In genomic region chr12:3342051-3342450, GRCh38 we compare ENCODE assay signal across 8 cellular contexts.
DNase-seq lines count a peak whose midpoint lies in the region; TF ChIP-seq lines count a peak whose summit lies in the region.

No MANE protein-coding gene starts in this region.

- H3K27me3 ChIP-seq in BE2C = peaks cover 20% of the 10 kb centered on the region
- no peaks in the 10 kb centered on the region for H3K27me3 ChIP-seq in WERI-Rb-1 (ENCODE audit: insufficient read depth, low read depth, severe bottlenecking)
- H3K27me3 ChIP-seq in testis = no peaks in the 10 kb centered on the region

- intact Hi-C loops in testis (cut with DNase I; ENCODE audit: low total_unique reads) = no loop called here
- intact Hi-C loops in activated T-helper 2 cell treated with anti-CD3 and anti-CD28 coated beads, Interferon-gamma antibody, Interleukin-2, Interleukin-4, amounts not matched to agents 10 μg/mL and 5 μg/mL and 100 μg/mL, durations not matched to agents 14 hours and 24 hours and 36 hours (cut with micrococcal nuclease) = no loop called here

- TF ChIP-seq POLR2A in testis (IDR thresholded peaks at IDR 0.05) = no peak

- 30 to 31% methylated on average over 8 of the region's 8 CpGs for WGBS in testis, 2 donors

- peak; percentile 57 for DNase-seq in BE2C
- DNase-seq in Kasumi-1 (lab: John Stamatoyannopoulos, UW) = peak; percentile 2 to 13
- DNase-seq in WERI-Rb-1 = peak; percentile 93
- DNase-seq in hypothalamus (lab: John Stamatoyannopoulos, UW) = peak in 36 of 51 donors; percentile 6 to 72 (median 42)
- peak; percentile 85 for DNase-seq in testis
- no peak for DNase-seq in activated T-cell treated with anti-CD3 and anti-CD28 coated beads, Interleukin-2, amount 50 U/mL, for 24 hours
- DNase-seq in activated T-helper 2 cell treated with anti-CD3 and anti-CD28 coated beads, Interferon-gamma antibody, Interleukin-2, Interleukin-4, amounts not matched to agents 10 μg/mL and 5 μg/mL and 100 μg/mL, durations not matched to agents 14 hours and 24 hours and 36 hours (ENCODE audit: low spot score) = no peak
- no peak for DNase-seq in GF-D8 (lab: John Stamatoyannopoulos, UW)

- H3K9me3 ChIP-seq in BE2C (no peaks in the 10 kb centered on the region), WERI-Rb-1 (ENCODE audit: severe bottlenecking) (no peaks in the 10 kb centered on the region), testis (no peaks in the 10 kb centered on the region)

- no peaks in the 10 kb centered on the region for H3K36me3 Mint-ChIP-seq in activated T-cell treated with anti-CD3 and anti-CD28 coated beads, Interleukin-2, amount 50 U/mL, for 24 hours (ENCODE audit: low read depth)
- no peaks in the 10 kb centered on the region for H3K36me3 Mint-ChIP-seq in activated T-helper 2 cell treated with anti-CD3 and anti-CD28 coated beads, Interferon-gamma antibody, Interleukin-2, Interleukin-4, amounts not matched to agents 10 μg/mL and 5 μg/mL and 100 μg/mL, durations not matched to agents 14 hours and 24 hours and 36 hours (ENCODE audit: low read depth)

- TF ChIP-seq CTCF in BE2C (IDR thresholded peaks at IDR 0.05; ENCODE audit: low read depth, low read length) = peak; percentile 64
- peak; percentile 83 for TF ChIP-seq CTCF in WERI-Rb-1 (IDR thresholded peaks at IDR 0.05; ENCODE audit: low read depth, low read length)
- peak; percentile 17 to 49 (median 39) for TF ChIP-seq CTCF in testis (IDR thresholded peaks at IDR 0.05)

- no peak overlapping the region for H3K4me3 Mint-ChIP-seq in activated T-cell treated with anti-CD3 and anti-CD28 coated beads, Interleukin-2, amount 50 U/mL, for 24 hours
- H3K4me3 Mint-ChIP-seq in activated T-helper 2 cell treated with anti-CD3 and anti-CD28 coated beads, Interferon-gamma antibody, Interleukin-2, Interleukin-4, amounts not matched to agents 10 μg/mL and 5 μg/mL and 100 μg/mL, durations not matched to agents 14 hours and 24 hours and 36 hours (ENCODE audit: low read depth) = no peak overlapping the region

- H3K27me3 Mint-ChIP-seq in activated T-cell treated with anti-CD3 and anti-CD28 coated beads, Interleukin-2, amount 50 U/mL, for 24 hours = peaks cover 38% of the 10 kb centered on the region
- peaks cover 9% of the 10 kb centered on the region for H3K27me3 Mint-ChIP-seq in activated T-helper 2 cell treated with anti-CD3 and anti-CD28 coated beads, Interferon-gamma antibody, Interleukin-2, Interleukin-4, amounts not matched to agents 10 μg/mL and 5 μg/mL and 100 μg/mL, durations not matched to agents 14 hours and 24 hours and 36 hours (ENCODE audit: low read depth)

- no peaks in the 10 kb centered on the region for H3K4me1 Mint-ChIP-seq in activated T-cell treated with anti-CD3 and anti-CD28 coated beads, Interleukin-2, amount 50 U/mL, for 24 hours (ENCODE audit: low read depth)
- no peaks in the 10 kb centered on the region for H3K4me1 Mint-ChIP-seq in activated T-helper 2 cell treated with anti-CD3 and anti-CD28 coated beads, Interferon-gamma antibody, Interleukin-2, Interleukin-4, amounts not matched to agents 10 μg/mL and 5 μg/mL and 100 μg/mL, durations not matched to agents 14 hours and 24 hours and 36 hours (ENCODE audit: low read depth)

- H3K4me3 ChIP-seq in BE2C (ENCODE audit: low read depth, low read length) (no peak overlapping the region), WERI-Rb-1 (ENCODE audit: low read depth, low read length) (peak overlapping the region; percentile 42), testis (no peak overlapping the region)

- no peak overlapping the region for H3K27ac Mint-ChIP-seq in activated T-cell treated with anti-CD3 and anti-CD28 coated beads, Interleukin-2, amount 50 U/mL, for 24 hours
- no peak overlapping the region for H3K27ac Mint-ChIP-seq in activated T-helper 2 cell treated with anti-CD3 and anti-CD28 coated beads, Interferon-gamma antibody, Interleukin-2, Interleukin-4, amounts not matched to agents 10 μg/mL and 5 μg/mL and 100 μg/mL, durations not matched to agents 14 hours and 24 hours and 36 hours

- H3K9me3 Mint-ChIP-seq in activated T-cell treated with anti-CD3 and anti-CD28 coated beads, Interleukin-2, amount 50 U/mL, for 24 hours = no peaks in the 10 kb centered on the region
- no peaks in the 10 kb centered on the region for H3K9me3 Mint-ChIP-seq in activated T-helper 2 cell treated with anti-CD3 and anti-CD28 coated beads, Interferon-gamma antibody, Interleukin-2, Interleukin-4, amounts not matched to agents 10 μg/mL and 5 μg/mL and 100 μg/mL, durations not matched to agents 14 hours and 24 hours and 36 hours

- H3K27ac ChIP-seq in WERI-Rb-1 = peak overlapping the region; percentile 92
- no peak overlapping the region for H3K27ac ChIP-seq in testis

- H3K4me1 ChIP-seq in BE2C (no peaks in the 10 kb centered on the region), testis (peaks cover 7% of the 10 kb centered on the region)

- H3K36me3 ChIP-seq in BE2C = no peaks in the 10 kb centered on the region
- H3K36me3 ChIP-seq in WERI-Rb-1 = no peaks in the 10 kb centered on the region
- H3K36me3 ChIP-seq in testis (ENCODE audit: low read depth, missing control alignments) = no peaks in the 10 kb centered on the region

Comparison
In these comparisons a context has a peak if more than half of its experiments do, and no peak if none do; other contexts are left out.
1. DNase-seq: peak in BE2C (single experiment), Kasumi-1 (2 of 2), WERI-Rb-1 (single experiment), hypothalamus (36 of 51) and testis (single experiment); none in activated T-cell treated with anti-CD3 and anti-CD28 coated beads, Interleukin-2, amount 50 U/mL, for 24 hours (single experiment), activated T-helper 2 cell treated with anti-CD3 and anti-CD28 coated beads, Interferon-gamma antibody, Interleukin-2, Interleukin-4, amounts not matched to agents 10 μg/mL and 5 μg/mL and 100 μg/mL, durations not matched to agents 14 hours and 24 hours and 36 hours (single experiment) and GF-D8 (single experiment).
2. Peak in every context shown above with its lines, with median percentiles within 50 percentile points of each other: CTCF ChIP-seq.